Comparison of ENCODE assay signal across 22 cellular contexts in genomic region chr11:79447039-79447438, GRCh38. TPM values are rescaled to one million over a fixed set of nuclear protein-coding genes. Genes with fewer than 3 reads are reported as not detected.
"Had no signal": no experiment of that assay in that cellular context is flagged by ENCODE, and none has a peak within 500 bp of the region (broad histone marks: within the 10 kb centered on the region; RNA-seq: fewer than 3 reads in every experiment).

No MANE protein-coding gene starts in this region.

- H3K27me3 ChIP-seq: colonic mucosa had no signal

- H3K4me3 ChIP-seq: colonic mucosa, esophagus squamous epithelium, left ventricle myocardium inferior, prostate gland, transverse colon had no signal

- H3K36me3 Mint-ChIP-seq: activated naive CD8-positive, alpha-beta T cell; brain; memory B cell had no signal

- H3K4me1 Mint-ChIP-seq: T-helper 17 cell had no signal

- H3K27ac ChIP-seq: colonic mucosa, esophagus squamous epithelium, left ventricle myocardium inferior, prostate gland, transverse colon had no signal

- H3K9me3 ChIP-seq: colonic mucosa, esophagus squamous epithelium, prostate gland, transverse colon had no signal

- DNase-seq: activated CD4-positive, alpha-beta T cell treated with anti-CD3 and anti-CD28 coated beads for 4 hours; activated CD8-positive, alpha-beta T cell treated with anti-CD3 and anti-CD28 coated beads for 36 hours; activated gamma-delta T cell treated with Interleukin-2 at 50 U/mL for 16 hours; activated T-cell treated with anti-CD3 and anti-CD28 coated beads, Interleukin-2, amount 50 U/mL, for 48 hours; central memory CD4-positive, alpha-beta T cell; colonic mucosa; esophagus squamous epithelium; hippocampal formation; kidney; left ventricle myocardium inferior; naive thymus-derived CD8-positive, alpha-beta T cell; right cardiac atrium; small intestine; stimulated activated CD4-positive, alpha-beta T cell treated with anti-CD3 and anti-CD28 coated beads, Interleukin-4, amount 100 ng/mL, for 4 hours; stimulated activated CD8-positive, alpha-beta memory T cell treated with anti-CD3 and anti-CD28 coated beads, Interleukin-4, amount 100 ng/mL, for 48 hours; stimulated activated naive CD8-positive, alpha-beta T cell treated with anti-CD3 and anti-CD28 coated beads, Interleukin-15, Interleukin-2, amounts not matched to agents 100 U/mL and 50 U/mL, for 24 hours; T-helper 17 cell; transverse colon had no signal

- H3K9me3 Mint-ChIP-seq: activated CD8-positive, alpha-beta T cell treated with anti-CD3 and anti-CD28 coated beads for 36 hours; memory B cell had no signal

- ATAC-seq: activated CD8-positive, alpha-beta T cell treated with anti-CD3 and anti-CD28 coated beads for 36 hours; naive thymus-derived CD8-positive, alpha-beta T cell; right cardiac atrium; stimulated activated naive CD8-positive, alpha-beta T cell treated with anti-CD3 and anti-CD28 coated beads, Interleukin-15, Interleukin-2, amounts not matched to agents 100 U/mL and 50 U/mL, for 24 hours; T-helper 17 cell had no signal

- H3K36me3 ChIP-seq: colonic mucosa, esophagus squamous epithelium, left ventricle myocardium inferior, prostate gland, transverse colon had no signal

- H3K27ac Mint-ChIP-seq: activated CD8-positive, alpha-beta T cell treated with anti-CD3 and anti-CD28 coated beads for 36 hours; activated naive CD8-positive, alpha-beta T cell; memory B cell; naive thymus-derived CD8-positive, alpha-beta T cell; T-helper 17 cell had no signal

- H3K4me3 Mint-ChIP-seq: activated CD8-positive, alpha-beta T cell treated with anti-CD3 and anti-CD28 coated beads for 36 hours; activated naive CD8-positive, alpha-beta T cell; memory B cell; naive thymus-derived CD8-positive, alpha-beta T cell; T-helper 17 cell had no signal

- H3K4me1 ChIP-seq: colonic mucosa, esophagus squamous epithelium, left ventricle myocardium inferior, prostate gland, transverse colon had no signal

RNA-seq across cellular contexts. Expression of gene TENM4, which starts 6.2 kb away (rescaled TPM):
- total RNA-seq: activated CD8-positive, alpha-beta T cell treated with anti-CD3 and anti-CD28 coated beads for 36 hours; naive thymus-derived CD8-positive, alpha-beta T cell had no signal
